31 cellular contexts compared by ENCODE assay signal in the genomic region with DNA sequence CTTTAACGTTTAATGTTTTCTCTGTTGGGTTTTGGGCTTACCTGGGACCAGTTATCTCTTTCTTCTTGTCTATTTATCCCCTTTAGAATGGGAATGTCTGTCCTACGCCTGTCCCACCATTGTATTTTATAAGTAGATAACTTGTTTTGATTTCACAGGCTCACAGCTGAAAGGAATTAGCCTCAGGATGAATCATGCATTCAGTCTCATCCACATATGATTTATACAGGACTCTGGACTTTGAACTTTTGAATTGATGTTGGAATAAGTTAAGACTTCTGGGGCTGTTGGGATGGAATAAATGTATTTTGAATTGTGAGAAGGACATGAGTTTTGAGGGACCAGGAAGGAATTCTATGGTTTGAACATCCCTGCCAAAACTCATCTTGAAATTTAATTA.
"Had no signal": no experiment of that assay in that cellular context is flagged by ENCODE, and none has a peak within 500 bp of the region (broad histone marks: within the 10 kb centered on the region; RNA-seq: fewer than 3 reads in every experiment).

No MANE protein-coding gene starts in this region.

- H3K4me3 ChIP-seq: Peyer's patch had no signal

- H3K36me3 ChIP-seq: Peyer's patch had no signal

- H3K4me1 ChIP-seq: Peyer's patch had no signal

- DNase-seq: activated B cell treated with CpG ODN at 0.5 μM for 24 hours; activated CD4-positive, alpha-beta memory T cell treated with anti-CD3 and anti-CD28 coated beads for 36 hours; activated CD4-positive, alpha-beta T cell treated with anti-CD3 and anti-CD28 coated beads for 4 hours; activated CD4-positive, alpha-beta T cell treated with anti-CD3 and anti-CD28 coated beads, Interleukin-2, amount 50 U/mL, for 1 hour; activated CD4-positive, CD25-positive, alpha-beta regulatory T cell treated with anti-CD3 and anti-CD28 coated beads, Interleukin-2, amount 50 U/mL, for 72 hours; activated CD8-positive, alpha-beta memory T cell treated with anti-CD3 and anti-CD28 coated beads, Interleukin-2, amount 50 U/mL, for 4 hours; activated effector memory CD4-positive, alpha-beta T cell treated with Interleukin-2 at 50 U/mL for 16 hours; activated naive CD4-positive, alpha-beta T cell treated with anti-CD3 and anti-CD28 coated beads, Interleukin-2, amount 10 ng/mL, durations not matched to agents 7 days and 5 days; activated naive CD8-positive, alpha-beta T cell treated with anti-CD3 and anti-CD28 coated beads for 36 hours; activated T-cell treated with anti-CD3 and anti-CD28 coated beads for 4 hours; activated T-cell treated with anti-CD3 and anti-CD28 coated beads, Interleukin-2, amount 50 U/mL, for 4 hours; caudate nucleus; cerebellar nuclear complex; NCI-H1048; NCI-H1105 treated with DMSO at 0.1 percent for 48 hours; NCI-H1436; NCI-H1694; NCI-H1930; NCI-H2081 treated with DMSO at 0.1 percent for 48 hours; NCI-H345; NCI-H524 treated with DMSO at 0.1 percent for 48 hours; NK-92 treated with Interleukin-12 subunit alpha and Interleukin-12 subunit beta, amount 100 ng/mL, for 24 hours; PC-3; Peyer's patch; SW 1271; T-helper 1 cell; T-helper 2 cell; T-helper 9 cell had no signal

- ATAC-seq: activated T-cell treated with anti-CD3 and anti-CD28 coated beads, Interleukin-2, amount 50 U/mL, for 4 hours; PC-3; Right ventricle myocardium inferior had no signal

- H3K27ac ChIP-seq: Peyer's patch, RWPE1, VCaP had no signal

- H3K27me3 ChIP-seq: Peyer's patch had no signal
